Comparison of ENCODE assay signal across 9 cellular contexts in the genomic region with DNA sequence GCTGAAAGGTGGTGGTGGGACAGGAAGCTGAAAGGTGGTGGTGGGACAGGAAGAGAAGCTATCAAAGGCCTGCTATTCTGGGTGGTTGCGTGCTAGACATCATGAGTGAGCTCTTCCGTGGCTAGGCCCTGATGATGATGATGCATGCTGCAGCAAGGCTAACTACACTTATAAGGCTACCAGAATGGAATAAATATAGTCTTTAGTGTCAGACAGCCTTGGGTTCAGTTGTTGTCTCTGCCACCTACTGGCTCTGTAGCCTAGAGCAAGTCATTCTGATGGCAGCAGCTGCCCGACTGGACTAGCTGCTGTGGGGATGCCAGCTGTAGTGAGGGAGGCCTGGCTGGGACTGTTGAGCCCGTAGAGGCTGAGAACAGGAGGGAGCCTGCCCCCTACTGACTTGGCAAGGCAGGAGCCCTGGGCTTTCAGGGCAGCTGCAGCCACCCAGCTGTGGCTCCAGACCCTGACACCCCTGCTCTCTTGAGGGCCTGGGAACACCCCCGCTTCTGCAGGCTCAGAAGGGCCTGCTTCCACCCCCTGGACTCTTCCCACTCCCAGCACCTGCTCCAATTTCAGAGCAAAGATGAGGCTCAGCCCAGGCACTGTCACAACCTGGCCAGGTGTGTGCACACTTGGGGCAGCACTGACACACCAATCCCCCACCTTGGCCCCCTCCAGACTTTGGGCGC. TPM values are rescaled to one million over a fixed set of nuclear protein-coding genes. Genes with fewer than 3 reads are reported as not detected.
DNase-seq lines count a peak whose midpoint lies in the region; ATAC-seq, FAIRE-seq and TF ChIP-seq lines count a peak whose summit lies in the region.
"Had no signal": no experiment of that assay in that cellular context is flagged by ENCODE, and none has a peak within 500 bp of the region (broad histone marks: within the 10 kb centered on the region; RNA-seq: fewer than 3 reads in every experiment).

No MANE protein-coding gene starts in this region.

- POLR2A ChIA-PET in A673 (lab: Charles Lee; ENCODE audit: low non-redundant PET) (no interaction called here), HepG2 (lab: Yijun Ruan, JAX) (no interaction called here)
- POLR2A ChIA-PET in activated CD4-positive, alpha-beta memory T cell treated with anti-CD3 and anti-CD28 coated beads, Interleukin-2, amount 10 ng/mL, durations not matched to agents 7 days and 5 days (lab: Charles Lee) = interaction anchor here (0.5 to 5.9 kb wide), 17 partner anchors 9 to 362 kb away, joined by 3 to 75 read pairs (median 5); a partner anchor contains a TSS

- no peak for TF ChIP-seq POLR2A in HepG2 (IDR thresholded peaks at IDR 0.05; ENCODE audit: insufficient read depth in 1 of 2, low read depth in 2 of 2, low read length in 2 of 2)

- CTCF ChIA-PET in A673 (lab: Charles Lee) (no interaction called here), HepG2 (lab: Yijun Ruan, JAX; ENCODE audit: low intra/inter-chr PET ratio, low total read pairs) (no interaction called here)
- CTCF ChIA-PET in activated CD4-positive, alpha-beta memory T cell treated with anti-CD3 and anti-CD28 coated beads, Interleukin-2, amount 10 ng/mL, durations not matched to agents 7 days and 5 days (lab: Charles Lee) = interaction anchor here (0.6 to 3.4 kb wide), 26 partner anchors 8 to 542 kb away, joined by 3 to 35 read pairs (median 6); a partner anchor contains a TSS

- peak; percentile 72 for ATAC-seq in GM19372 (IDR thresholded peaks at IDR 0.05; ENCODE audit: low read depth, unreplicated experiment)
- ATAC-seq in HG03439 (IDR thresholded peaks at IDR 0.05; ENCODE audit: unreplicated experiment) = peak; percentile 84
- ATAC-seq in HepG2 = peak; percentile 81

- H3K4me1 ChIP-seq in A673 (ENCODE audit: insufficient read depth, low read length, poor library complexity, severe bottlenecking) (no peaks in the 10 kb centered on the region), HepG2 (ENCODE audit: insufficient read depth, low read length) (no peaks in the 10 kb centered on the region)

- H3K36me3 ChIP-seq in A673 (ENCODE audit: insufficient read depth, low read length, poor library complexity, severe bottlenecking) (no peaks in the 10 kb centered on the region), HepG2 (replicated peaks in 1 of 2; ENCODE audit: control insufficient read depth in 1 of 2, insufficient read depth in 2 of 2, low read length in 2 of 2) (no peaks in the 10 kb centered on the region)
- H3K36me3 ChIP-seq: thoracic aorta had no signal

- no peak for TF ChIP-seq RAD21 in HepG2 (CRISPR knock-in tag; IDR thresholded peaks at IDR 0.05)

- H3K4me2 ChIP-seq in HepG2 (ENCODE audit: low read depth, low read length) = no peak overlapping the region

- H3K27ac ChIP-seq in A673 (ENCODE audit: low read depth, low read length, poor library complexity, severe bottlenecking) = no peak overlapping the region
- no peak overlapping the region for H3K27ac ChIP-seq in HepG2 (ENCODE audit: extremely low read length, insufficient read depth, low read length)
- H3K27ac ChIP-seq: thoracic aorta had no signal

- WGBS in HepG2 (ENCODE audit: low lambda C conversion rate) = 17% methylated on average over 3 of the region's 6 CpGs

- in situ Hi-C loops in HepG2 (cut with HindIII; ENCODE audit: extremely low pct_ligation_motif_present, low pct_unique_long_range_greater_than_20kb) (no loop called here), KBM-7 (cut with MboI; ENCODE audit: low pct_unique_long_range_greater_than_20kb, low sequenced_read_pairs) (no loop called here)

- H2AFZ ChIP-seq in HepG2 (ENCODE audit: low read length) = no peak overlapping the region

- H3K36me3 Mint-ChIP-seq in activated CD4-positive, alpha-beta memory T cell treated with anti-CD3 and anti-CD28 coated beads, Interleukin-2, amount 10 ng/mL, durations not matched to agents 7 days and 5 days (ENCODE audit: low read depth) = peaks cover 81% of the 10 kb centered on the region

- no peaks in the 10 kb centered on the region for H3K9me3 ChIP-seq in A673 (ENCODE audit: low read depth, low read length, poor library complexity, severe bottlenecking)
- H3K9me3 ChIP-seq in HepG2 (ENCODE audit: low read length) = no peaks in the 10 kb centered on the region
- H3K9me3 ChIP-seq: thoracic aorta had no signal

- H3K27me3 ChIP-seq in A673 (replicated peaks; ENCODE audit: insufficient read depth, low read depth, low read length, poor library complexity) = no peaks in the 10 kb centered on the region
- H3K27me3 ChIP-seq in HepG2 (ENCODE audit: control insufficient read depth in 1 of 2, insufficient read depth in 2 of 2, low read length in 2 of 2) = no peaks in the 10 kb centered on the region; a peak in 1 of 5 replicates

- no peaks in the 10 kb centered on the region for H3K79me2 ChIP-seq in HepG2 (ENCODE audit: insufficient read depth, low read length)

- H3K27ac Mint-ChIP-seq in activated CD4-positive, alpha-beta memory T cell treated with anti-CD3 and anti-CD28 coated beads, Interleukin-2, amount 10 ng/mL, durations not matched to agents 7 days and 5 days = peak overlapping the region; percentile 87

- intact Hi-C loops in A673 (cut with micrococcal nuclease; ENCODE audit: unreplicated experiment) = no loop called here
- intact Hi-C loops in HepG2 (cut with micrococcal nuclease; ENCODE audit: unreplicated experiment) = no loop called here

- no peaks in the 10 kb centered on the region for H3K27me3 Mint-ChIP-seq in activated CD4-positive, alpha-beta memory T cell treated with anti-CD3 and anti-CD28 coated beads, Interleukin-2, amount 10 ng/mL, durations not matched to agents 7 days and 5 days

- BruUV-seq in A673 (replicated peaks; lab: Mats Ljungman, UMichigan) = no TSS peak
- BruUV-seq in HepG2 (replicated peaks; lab: Mats Ljungman, UMichigan) = no TSS peak

- H3K4me1 Mint-ChIP-seq in activated CD4-positive, alpha-beta memory T cell treated with anti-CD3 and anti-CD28 coated beads, Interleukin-2, amount 10 ng/mL, durations not matched to agents 7 days and 5 days = peaks cover 65% of the 10 kb centered on the region

- H3K4me3 ChIP-seq in A673 (ENCODE audit: low read depth, low read length, poor library complexity, severe bottlenecking) = no peak overlapping the region
- H3K4me3 ChIP-seq in HepG2 (replicated peaks in 1 of 3; ENCODE audit: insufficient read depth in 1 of 3, low read depth in 2 of 3, low read length in 3 of 3) = no peak overlapping the region
- H3K4me3 ChIP-seq: thoracic aorta had no signal

- no peak for FAIRE-seq in HepG2 (lab: Jason Lieb, UNC)

- H4K20me1 ChIP-seq in HepG2 (ENCODE audit: insufficient read depth, low read length) = no peaks in the 10 kb centered on the region

- TF ChIP-seq EP300 in HepG2 (IDR thresholded peaks at IDR 0.05; ENCODE audit: low read depth in 2 of 2, low read length in 2 of 2) (no peak), HepG2 (CRISPR knock-in tag; IDR thresholded peaks at IDR 0.05; ENCODE audit: borderline replicate concordance) (no peak)

- H3K9ac ChIP-seq in HepG2 (ENCODE audit: insufficient read depth, low read depth, low read length) = no peak overlapping the region

- no peak overlapping the region for H3K4me3 Mint-ChIP-seq in activated CD4-positive, alpha-beta memory T cell treated with anti-CD3 and anti-CD28 coated beads, Interleukin-2, amount 10 ng/mL, durations not matched to agents 7 days and 5 days

- DNase-seq in A673 (ENCODE audit: low spot score) = peak; percentile 3
- peak; percentile 73 for DNase-seq in activated CD4-positive, alpha-beta memory T cell treated with anti-CD3 and anti-CD28 coated beads, Interleukin-2, amount 10 ng/mL, durations not matched to agents 7 days and 5 days
- peak; percentile 3 for DNase-seq in HepG2 (ENCODE audit: low spot score)
- no peak for DNase-seq in ureter (ENCODE audit: low spot score)
- DNase-seq in KBM-7 = no peak
- no peak for DNase-seq in NCI-H524 treated with DMSO at 0.1 percent for 48 hours (lab: John Stamatoyannopoulos, UW)

- TF ChIP-seq CTCF in A673 (conservative IDR thresholded peaks at IDR 0.05; ENCODE audit: low read depth, low read length) = no peak
- peak; percentile 37 for TF ChIP-seq CTCF in HepG2 (CRISPR knock-in tag; IDR thresholded peaks at IDR 0.05)

- no peaks in the 10 kb centered on the region for H3K9me3 Mint-ChIP-seq in activated CD4-positive, alpha-beta memory T cell treated with anti-CD3 and anti-CD28 coated beads, Interleukin-2, amount 10 ng/mL, durations not matched to agents 7 days and 5 days

RNA-seq across cellular contexts. Expression of a gene that starts 21.4 kb away (rescaled TPM):
- total RNA-seq in A673 (2021) (not detected in 2 replicates), HepG2 (2016; rRNA removed; fragmentation: Illumina TruSeq; extraction: Trizol) (0.04 TPM in 1 of 2 replicates, not detected in the other), ureter (not detected)
- 10 to 100 TPM; 36.6 to 38.7 TPM for total RNA-seq in activated CD4-positive, alpha-beta memory T cell treated with anti-CD3 and anti-CD28 coated beads, Interleukin-2, amount 10 ng/mL, durations not matched to agents 7 days and 5 days
- total RNA-seq in HepG2 (2016; cell fraction: cytosol; rRNA removed; fragmentation: Illumina TruSeq; extraction: Trizol; ENCODE audit: low read depth) = not detected in 2 replicates
- not detected in 2 replicates for total RNA-seq in HepG2 (2016; cell fraction: insoluble cytoplasmic fraction; rRNA removed; fragmentation: Illumina TruSeq; extraction: Trizol)
- not detected in 2 replicates for total RNA-seq in HepG2 (2016; cell fraction: membrane; rRNA removed; fragmentation: Illumina TruSeq; extraction: Trizol)
- total RNA-seq in HepG2 (2016; cell fraction: nucleus; rRNA removed; fragmentation: Illumina TruSeq; extraction: Trizol) = not detected in 2 replicates
- not detected in 2 replicates for polyA plus RNA-seq in HepG2 (2011; rRNA removed)
- polyA plus RNA-seq in HepG2 (2011; cell fraction: cytosol; rRNA removed) = not detected in 2 replicates
- 0.05 TPM in 1 of 2 replicates, not detected in the other for polyA plus RNA-seq in HepG2 (2011; cell fraction: nucleus; rRNA removed)
- not detected in 2 replicates for polyA plus RNA-seq in HepG2 (2012)
- polyA plus RNA-seq in HepG2 (2016; cell fraction: cytosol; fragmentation: Illumina TruSeq; extraction: Trizol; ENCODE audit: low read depth) = not detected in 2 replicates
- polyA plus RNA-seq in HepG2 (2016; cell fraction: insoluble cytoplasmic fraction; fragmentation: Illumina TruSeq; extraction: Trizol; ENCODE audit: low read depth) = not detected in 2 replicates
- not detected in 2 replicates for polyA plus RNA-seq in HepG2 (2016; cell fraction: membrane; fragmentation: Illumina TruSeq; extraction: Trizol; ENCODE audit: low read depth)
- polyA plus RNA-seq in HepG2 (2016; cell fraction: nucleus; fragmentation: Illumina TruSeq; extraction: Trizol; ENCODE audit: insufficient read depth, low read depth) = not detected in 2 replicates
- not detected in 2 replicates for polyA minus RNA-seq in HepG2 (2011; rRNA and poly(A)+ RNA removed; ENCODE audit: low replicate concordance)
- polyA minus RNA-seq in HepG2 (2011; cell fraction: cytosol; rRNA and poly(A)+ RNA removed) = not detected in 2 replicates
- not detected in 2 replicates for polyA minus RNA-seq in HepG2 (2011; cell fraction: nucleus; rRNA and poly(A)+ RNA removed)
- total RNA-seq: thoracic aorta had no signal

RNA-seq across cellular contexts. Expression of a gene that starts 57.9 kb away (rescaled TPM):
- total RNA-seq in A673 (2021) (0.67 and 0.98 TPM in 2 replicates), HepG2 (2016; rRNA removed; fragmentation: Illumina TruSeq; extraction: Trizol) (23.5 and 29.1 TPM in 2 replicates), ureter (29.9 TPM)
- total RNA-seq in activated CD4-positive, alpha-beta memory T cell treated with anti-CD3 and anti-CD28 coated beads, Interleukin-2, amount 10 ng/mL, durations not matched to agents 7 days and 5 days = 10 to 100 TPM; 12.1 to 13.2 TPM
- total RNA-seq in HepG2 (2016; cell fraction: cytosol; rRNA removed; fragmentation: Illumina TruSeq; extraction: Trizol; ENCODE audit: low read depth) = 9.1 and 11.9 TPM in 2 replicates
- total RNA-seq in HepG2 (2016; cell fraction: insoluble cytoplasmic fraction; rRNA removed; fragmentation: Illumina TruSeq; extraction: Trizol) = 21.6 and 24.6 TPM in 2 replicates
- total RNA-seq in HepG2 (2016; cell fraction: membrane; rRNA removed; fragmentation: Illumina TruSeq; extraction: Trizol) = 18.7 and 18.8 TPM in 2 replicates
- total RNA-seq in HepG2 (2016; cell fraction: nucleus; rRNA removed; fragmentation: Illumina TruSeq; extraction: Trizol) = 27.0 and 27.2 TPM in 2 replicates
- 4.7 and 4.8 TPM in 2 replicates for polyA plus RNA-seq in HepG2 (2011; rRNA removed)
- 4.7 and 6.8 TPM in 2 replicates for polyA plus RNA-seq in HepG2 (2011; cell fraction: cytosol; rRNA removed)
- 2.9 and 3.5 TPM in 2 replicates for polyA plus RNA-seq in HepG2 (2011; cell fraction: nucleus; rRNA removed)
- polyA plus RNA-seq in HepG2 (2012) = 7.1 and 11.5 TPM in 2 replicates
- polyA plus RNA-seq in HepG2 (2016; cell fraction: cytosol; fragmentation: Illumina TruSeq; extraction: Trizol; ENCODE audit: low read depth) = 9.5 and 11.8 TPM in 2 replicates
- 17.7 and 19.9 TPM in 2 replicates for polyA plus RNA-seq in HepG2 (2016; cell fraction: insoluble cytoplasmic fraction; fragmentation: Illumina TruSeq; extraction: Trizol; ENCODE audit: low read depth)
- polyA plus RNA-seq in HepG2 (2016; cell fraction: membrane; fragmentation: Illumina TruSeq; extraction: Trizol; ENCODE audit: low read depth) = 14.0 and 14.3 TPM in 2 replicates
- 8.6 and 9.9 TPM in 2 replicates for polyA plus RNA-seq in HepG2 (2016; cell fraction: nucleus; fragmentation: Illumina TruSeq; extraction: Trizol; ENCODE audit: insufficient read depth, low read depth)
- 3.4 and 6.0 TPM in 2 replicates for polyA minus RNA-seq in HepG2 (2011; rRNA and poly(A)+ RNA removed; ENCODE audit: low replicate concordance)
- polyA minus RNA-seq in HepG2 (2011; cell fraction: cytosol; rRNA and poly(A)+ RNA removed) = 0.49 and 2.7 TPM in 2 replicates
- 62.8 and 86.4 TPM in 2 replicates for polyA minus RNA-seq in HepG2 (2011; cell fraction: nucleus; rRNA and poly(A)+ RNA removed)

Comparison
In these comparisons a context has a peak if more than half of its experiments do, and no peak if none do; other contexts are left out.
1. DNase-seq: peak in A673 (single experiment), activated CD4-positive, alpha-beta memory T cell treated with anti-CD3 and anti-CD28 coated beads, Interleukin-2, amount 10 ng/mL, durations not matched to agents 7 days and 5 days (single experiment) and HepG2 (single experiment); none in ureter (single experiment), KBM-7 (single experiment) and NCI-H524 treated with DMSO at 0.1 percent for 48 hours (single experiment).
2. RNA of a gene that starts 21.4 kb away (total RNA-seq): 36.6 to 38.7 TPM in activated CD4-positive, alpha-beta memory T cell treated with anti-CD3 and anti-CD28 coated beads, Interleukin-2, amount 10 ng/mL, durations not matched to agents 7 days and 5 days; 0.04 TPM in HepG2, not detected in A673 and not detected in ureter (single experiment); every median in the first group is over 10 times any median in the second.
3. Peak in every context shown above with its lines, with median percentiles within 50 percentile points of each other: ATAC-seq.